18 cellular contexts compared by ENCODE assay signal in genomic region chr3:111571272-111571671, GRCh38. TPM values are rescaled to one million over a fixed set of nuclear protein-coding genes. Genes with fewer than 3 reads are reported as not detected.
DNase-seq lines count a peak whose midpoint lies in the region; ATAC-seq, FAIRE-seq and TF ChIP-seq lines count a peak whose summit lies in the region.
"Had no signal": no experiment of that assay in that cellular context is flagged by ENCODE, and none has a peak within 500 bp of the region (broad histone marks: within the 10 kb centered on the region; RNA-seq: fewer than 3 reads in every experiment).

No MANE protein-coding gene starts in this region.

- no peak overlapping the region for H3K27ac ChIP-seq in A549
- H3K27ac ChIP-seq: BLaER1, PC-9 had no signal

- FAIRE-seq in A549 (lab: Jason Lieb, UNC): no peak
- FAIRE-seq: H1 had no signal

- H3K4me2 ChIP-seq in A549: no peak overlapping the region
- H3K4me2 ChIP-seq: BLaER1, PC-9 had no signal

- DNase-seq in T-helper 1 cell (no peak), A549 (ENCODE audit: low read depth in 1 of 2, low spot score in 1 of 2) (no peak), immature natural killer cell (no peak), OCI-M1 (lab: John Stamatoyannopoulos, UW) (no peak)
- DNase-seq in activated T-helper 1 cell treated with anti-CD3 and anti-CD28 coated beads, Interleukin-12 subunit alpha, Interleukin-12 subunit beta, Interleukin-2, Interleukin-4 antibody, amounts not matched to agents 30 ng/mL and 10 ng/mL and 1 ng/mL, durations not matched to agents 14 hours and 24 hours and 36 hours (ENCODE audit: low spot score): no peak
- no peak for DNase-seq in stimulated activated CD4-positive, alpha-beta T cell treated with anti-CD3 and anti-CD28 coated beads, Interleukin-4, amount 100 ng/mL, for 1 hour
- DNase-seq: 8988T, COR-L47, NCI-H1048, NCI-H1436 treated with DMSO at 0.1 percent for 48 hours, NCI-H2081, NCI-H774, PC-9 had no signal

- no peak overlapping the region for H3K4me3 ChIP-seq in A549
- H3K4me3 ChIP-seq: BLaER1, PC-9 had no signal

- TF ChIP-seq EP300 in A549 (IDR thresholded peaks at IDR 0.05): no peak

- peak overlapping the region; percentile 47 for H3K27ac Mint-ChIP-seq in T-helper 1 cell treated with Interleukin-12 subunit alpha and Interleukin-12 subunit beta and Interleukin-4 antibody, amounts not matched to agents 30 μg/mL and 1 μg/mL, for 36 hours
- peak overlapping the region; percentile 42 for H3K27ac Mint-ChIP-seq in activated T-helper 1 cell treated with anti-CD3 and anti-CD28 coated beads, Interleukin-12 subunit alpha, Interleukin-12 subunit beta, Interleukin-2, Interleukin-4 antibody, amounts not matched to agents 30 ng/mL and 10 ng/mL and 1 ng/mL, durations not matched to agents 14 hours and 24 hours and 36 hours
- H3K27ac Mint-ChIP-seq in immature natural killer cell: peak overlapping the region in 5 of 6 donors; percentile 41 to 74 (median 69)

- no peaks in the 10 kb centered on the region for H3K9me3 Mint-ChIP-seq in T-helper 1 cell treated with Interleukin-12 subunit alpha and Interleukin-12 subunit beta and Interleukin-4 antibody, amounts not matched to agents 30 μg/mL and 1 μg/mL, for 36 hours
- H3K9me3 Mint-ChIP-seq in activated T-helper 1 cell treated with anti-CD3 and anti-CD28 coated beads, Interleukin-12 subunit alpha, Interleukin-12 subunit beta, Interleukin-2, Interleukin-4 antibody, amounts not matched to agents 30 ng/mL and 10 ng/mL and 1 ng/mL, durations not matched to agents 14 hours and 24 hours and 36 hours: no peaks in the 10 kb centered on the region
- H3K9me3 Mint-ChIP-seq in immature natural killer cell: no peaks in the 10 kb centered on the region

- TF ChIP-seq CTCF in A549 (IDR thresholded peaks at IDR 0.05): no peak

- peaks cover 8% of the 10 kb centered on the region; the same call in 2 of the 3 replicates for H3K4me1 ChIP-seq in A549
- H3K4me1 ChIP-seq: BLaER1 had no signal

- ATAC-seq in A549: no peak
- no peak for ATAC-seq in GM21576 (IDR thresholded peaks at IDR 0.05; ENCODE audit: unreplicated experiment)

- peaks cover 41% of the 10 kb centered on the region for H3K4me1 Mint-ChIP-seq in T-helper 1 cell treated with Interleukin-12 subunit alpha and Interleukin-12 subunit beta and Interleukin-4 antibody, amounts not matched to agents 30 μg/mL and 1 μg/mL, for 36 hours (ENCODE audit: low read depth)
- peaks cover 73% of the 10 kb centered on the region for H3K4me1 Mint-ChIP-seq in activated T-helper 1 cell treated with anti-CD3 and anti-CD28 coated beads, Interleukin-12 subunit alpha, Interleukin-12 subunit beta, Interleukin-2, Interleukin-4 antibody, amounts not matched to agents 30 ng/mL and 10 ng/mL and 1 ng/mL, durations not matched to agents 14 hours and 24 hours and 36 hours (ENCODE audit: low read depth)
- H3K4me1 Mint-ChIP-seq in immature natural killer cell: peaks cover 35 to 61% of the 10 kb centered on the region in 2 donors

- H3K36me3 Mint-ChIP-seq in T-helper 1 cell treated with Interleukin-12 subunit alpha and Interleukin-12 subunit beta and Interleukin-4 antibody, amounts not matched to agents 30 μg/mL and 1 μg/mL, for 36 hours (ENCODE audit: low read depth): peaks cover 48% of the 10 kb centered on the region
- peaks cover 52% of the 10 kb centered on the region for H3K36me3 Mint-ChIP-seq in activated T-helper 1 cell treated with anti-CD3 and anti-CD28 coated beads, Interleukin-12 subunit alpha, Interleukin-12 subunit beta, Interleukin-2, Interleukin-4 antibody, amounts not matched to agents 30 ng/mL and 10 ng/mL and 1 ng/mL, durations not matched to agents 14 hours and 24 hours and 36 hours (ENCODE audit: low read depth)
- peaks cover 8 to 35% (median 11%) of the 10 kb centered on the region in 3 donors for H3K36me3 Mint-ChIP-seq in immature natural killer cell

- CTCF ChIA-PET in A549 (lab: Yijun Ruan, JAX): no interaction called here

- H3K4me3 Mint-ChIP-seq in T-helper 1 cell treated with Interleukin-12 subunit alpha and Interleukin-12 subunit beta and Interleukin-4 antibody, amounts not matched to agents 30 μg/mL and 1 μg/mL, for 36 hours: no peak overlapping the region
- H3K4me3 Mint-ChIP-seq in activated T-helper 1 cell treated with anti-CD3 and anti-CD28 coated beads, Interleukin-12 subunit alpha, Interleukin-12 subunit beta, Interleukin-2, Interleukin-4 antibody, amounts not matched to agents 30 ng/mL and 10 ng/mL and 1 ng/mL, durations not matched to agents 14 hours and 24 hours and 36 hours: no peak overlapping the region
- H3K4me3 Mint-ChIP-seq in immature natural killer cell: no peak overlapping the region

- no peak for TF ChIP-seq POLR2A in A549 (IDR thresholded peaks at IDR 0.05; ENCODE audit: low read length)

- intact Hi-C loops in activated T-helper 1 cell treated with anti-CD3 and anti-CD28 coated beads, Interleukin-12 subunit alpha, Interleukin-12 subunit beta, Interleukin-2, Interleukin-4 antibody, amounts not matched to agents 30 ng/mL and 10 ng/mL and 1 ng/mL, durations not matched to agents 14 hours and 24 hours and 36 hours (cut with micrococcal nuclease): no loop called here

- H3K27me3 Mint-ChIP-seq in T-helper 1 cell treated with Interleukin-12 subunit alpha and Interleukin-12 subunit beta and Interleukin-4 antibody, amounts not matched to agents 30 μg/mL and 1 μg/mL, for 36 hours (ENCODE audit: low read depth): no peaks in the 10 kb centered on the region
- H3K27me3 Mint-ChIP-seq in activated T-helper 1 cell treated with anti-CD3 and anti-CD28 coated beads, Interleukin-12 subunit alpha, Interleukin-12 subunit beta, Interleukin-2, Interleukin-4 antibody, amounts not matched to agents 30 ng/mL and 10 ng/mL and 1 ng/mL, durations not matched to agents 14 hours and 24 hours and 36 hours (ENCODE audit: insufficient read depth): no peaks in the 10 kb centered on the region
- H3K27me3 Mint-ChIP-seq in immature natural killer cell (ENCODE audit: low read depth in 3 of 3): no peaks in the 10 kb centered on the region

- WGBS in A549 (ENCODE audit: missing lambda C conversion rate): 38% methylated on average over 1 of the region's 1 CpG

- H3K9me3 ChIP-seq in A549: no peaks in the 10 kb centered on the region
- H3K9me3 ChIP-seq: BLaER1 had no signal

- POLR2A ChIA-PET in A549 (lab: Yijun Ruan, JAX): no interaction called here

- no peak for TF ChIP-seq RAD21 in A549 (conservative IDR thresholded peaks at IDR 0.05 in 1 of 2, IDR thresholded peaks at IDR 0.05 in 1 of 2)

TF ChIP-seq in A549, 52 proteins besides CTCF, POLR2A, EP300 and RAD21:
- TF ChIP-seq TP53 (CRISPR knock-in tag; IDR thresholded peaks at IDR 0.05) (no peak), FOSL2 (IDR thresholded peaks at IDR 0.05) (no peak), FOSL2 (CRISPR knock-in tag; IDR thresholded peaks at IDR 0.05) (peak; percentile 70)

RNA-seq across cellular contexts. Expression of gene ZBED2, which starts 23.9 kb away (rescaled TPM):
- 0.48 and 0.63 TPM in 2 replicates for polyA plus RNA-seq in A549 (2011; rRNA removed)
- polyA plus RNA-seq in A549 (2012; cell fraction: cytosol; rRNA removed): 0.20 and 0.23 TPM in 2 replicates
- polyA plus RNA-seq in A549 (2012; cell fraction: nucleus; rRNA removed): 0.17 and 0.31 TPM in 2 replicates
- polyA plus RNA-seq in A549 (2017; fragmentation: RNase III; extraction: RNeasy Plus Mini Kit Qiagen cat#74134 plus additional on column Dnase treatment): 1.1 to 1.9 TPM (median 1.8 TPM) in 3 replicates
- 0.25 and 0.29 TPM in 2 replicates for polyA minus RNA-seq in A549 (2011; rRNA and poly(A)+ RNA removed)
- total RNA-seq in activated T-helper 1 cell treated with anti-CD3 and anti-CD28 coated beads, Interleukin-12 subunit alpha, Interleukin-12 subunit beta, Interleukin-2, Interleukin-4 antibody, amounts not matched to agents 30 ng/mL and 10 ng/mL and 1 ng/mL, durations not matched to agents 14 hours and 24 hours and 36 hours: 812 and 827 TPM in 2 replicates
- under 1 TPM in 1 of 3 donors, not detected in 2; 0.50 TPM for polyA plus RNA-seq in immature natural killer cell
- total RNA-seq: H1, NCI-H460 had no signal
- polyA plus RNA-seq: H1 had no signal

RNA-seq across cellular contexts. Expression of gene CD96, which starts 29.3 kb away (rescaled TPM):
- polyA plus RNA-seq in A549 (2011; rRNA removed) (not detected in 2 replicates), A549 (2017; fragmentation: RNase III; extraction: RNeasy Plus Mini Kit Qiagen cat#74134 plus additional on column Dnase treatment) (0.03 TPM in 1 of 3 replicates, not detected in the others), immature natural killer cell (100 to 1,000 TPM; 206 to 251 (median 217) TPM)
- 0.01 TPM in 1 of 2 replicates, not detected in the other for polyA plus RNA-seq in A549 (2012; cell fraction: cytosol; rRNA removed)
- polyA plus RNA-seq in A549 (2012; cell fraction: nucleus; rRNA removed): not detected in 2 replicates
- not detected in 2 replicates for polyA minus RNA-seq in A549 (2011; rRNA and poly(A)+ RNA removed)
- total RNA-seq in activated T-helper 1 cell treated with anti-CD3 and anti-CD28 coated beads, Interleukin-12 subunit alpha, Interleukin-12 subunit beta, Interleukin-2, Interleukin-4 antibody, amounts not matched to agents 30 ng/mL and 10 ng/mL and 1 ng/mL, durations not matched to agents 14 hours and 24 hours and 36 hours: 79.1 and 79.7 TPM in 2 replicates
- total RNA-seq: H1, NCI-H460 had no signal
- polyA plus RNA-seq: H1 had no signal

Comparison
In these comparisons a context has a peak if more than half of its experiments do, and no peak if none do; other contexts are left out.
1. RNA of gene CD96, which starts 29.3 kb away (polyA plus RNA-seq): 206 to 251 TPM in immature natural killer cell; 0.01 to 0.03 TPM in A549; every median in the first group is over 100 times any median in the second.
2. Peak in every context shown above with its lines, with median percentiles within 50 percentile points of each other: H3K27ac Mint-ChIP-seq.